17 cellular contexts compared by ENCODE assay signal in the genomic region with DNA sequence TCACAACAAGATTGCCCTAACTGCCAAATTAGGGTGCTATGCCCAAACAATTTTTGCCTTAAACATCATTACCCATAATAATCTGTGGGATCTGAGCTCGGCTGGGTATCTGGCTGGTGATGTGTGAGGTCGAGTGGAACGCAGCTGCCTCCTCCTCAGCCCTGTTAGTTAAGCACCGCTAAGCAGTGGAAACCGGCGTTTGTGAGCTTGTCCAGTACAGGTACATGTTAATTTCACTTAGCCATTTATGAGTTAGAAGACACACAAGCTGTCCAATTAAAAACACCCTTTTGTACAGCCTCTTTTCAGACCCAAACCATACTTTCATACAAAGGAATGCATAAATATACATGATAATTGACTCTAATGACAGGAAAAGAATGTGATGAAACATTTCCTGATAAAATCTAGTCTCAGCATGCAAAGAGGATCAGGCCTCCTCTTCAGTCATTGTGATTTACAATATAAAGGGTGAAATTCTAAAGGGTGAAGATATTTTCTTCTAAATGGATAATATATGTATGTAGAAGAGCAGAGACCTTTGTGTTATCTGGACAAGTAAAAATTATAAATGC.
DNase-seq lines count a peak whose midpoint lies in the region; ATAC-seq and TF ChIP-seq lines count a peak whose summit lies in the region.
"Had no signal": no experiment of that assay in that cellular context is flagged by ENCODE, and none has a peak within 500 bp of the region (broad histone marks: within the 10 kb centered on the region; RNA-seq: fewer than 3 reads in every experiment).

No MANE protein-coding gene starts in this region.

- TF ChIP-seq CTCF in choroid plexus epithelial cell (conservative IDR thresholded peaks at IDR 0.05; ENCODE audit: low read depth, low read length), result no peak
- no peak for TF ChIP-seq CTCF in nephron progenitor cell (IDR thresholded peaks at IDR 0.05)

- H3K4me1 ChIP-seq in ES-I3 (ENCODE audit: insufficient read depth, low read length), result peaks cover 18% of the 10 kb centered on the region; the same call in 1 of the 2 replicates
- H3K4me1 ChIP-seq: upper lobe of left lung had no signal

- H3K9me3 ChIP-seq in ES-I3 (ENCODE audit: control insufficient read depth, insufficient read depth, low read length), result no peaks in the 10 kb centered on the region

- no peak overlapping the region for H3K27ac Mint-ChIP-seq in nephron progenitor cell
- H3K27ac Mint-ChIP-seq: B cell, T-helper 17 cell had no signal

- peaks cover 12% of the 10 kb centered on the region for H3K9me3 Mint-ChIP-seq in nephron progenitor cell

- H3K27me3 Mint-ChIP-seq in nephron progenitor cell (ENCODE audit: low read depth, poor library complexity), result peaks cover 4% of the 10 kb centered on the region
- H3K27me3 Mint-ChIP-seq: B cell, T-helper 17 cell had no signal

- H3K36me3 ChIP-seq in ES-I3 (ENCODE audit: insufficient read depth, low read length), result 0 out of 2 replicates have a peak, but pooled peaks cover 4% of the 10 kb centered on the region
- H3K36me3 ChIP-seq: upper lobe of left lung had no signal

- no peak for ATAC-seq in GM21737 (IDR thresholded peaks at IDR 0.05; ENCODE audit: unreplicated experiment)
- no peak for ATAC-seq in HG03045 (IDR thresholded peaks at IDR 0.05; ENCODE audit: unreplicated experiment)
- ATAC-seq in GM21515 (IDR thresholded peaks at IDR 0.05; ENCODE audit: unreplicated experiment), result no peak
- ATAC-seq: T-helper 17 cell had no signal

- peak; percentile 28 for DNase-seq in NCI-H69 (lab: John Stamatoyannopoulos, UW)
- peak; percentile 9 for DNase-seq in choroid plexus epithelial cell (ENCODE audit: low read depth)
- DNase-seq in nephron progenitor cell, result peak; percentile 32
- DNase-seq in D341Med (ENCODE audit: low spot score), result no peak
- DNase-seq: activated CD4-positive, alpha-beta T cell treated with anti-CD3 and anti-CD28 coated beads, Interleukin-2, amount 50 U/mL, for 4 hours; anterior cingulate cortex; DND-41; foreskin fibroblast; NCI-H226; stimulated activated CD4-positive, alpha-beta T cell treated with anti-CD3 and anti-CD28 coated beads, Interleukin-2, amount 100 ng/mL, for 48 hours; T-helper 17 cell; upper lobe of left lung had no signal

- peaks cover 32% of the 10 kb centered on the region for H3K4me1 Mint-ChIP-seq in nephron progenitor cell
- H3K4me1 Mint-ChIP-seq: B cell, T-helper 17 cell had no signal

- no peaks in the 10 kb centered on the region for H3K36me3 Mint-ChIP-seq in nephron progenitor cell (ENCODE audit: low read depth)

- peak overlapping the region; percentile 83; the same call in 1 of the 2 replicates for H3K9ac ChIP-seq in ES-I3 (ENCODE audit: low read depth, low read length)

- peak overlapping the region; percentile 82 for H3K4me3 Mint-ChIP-seq in nephron progenitor cell
- H3K4me3 Mint-ChIP-seq: B cell, T-helper 17 cell had no signal

- H3K4me3 ChIP-seq in choroid plexus epithelial cell (ENCODE audit: low read depth, low read length), result no peak overlapping the region
- H3K4me3 ChIP-seq: upper lobe of left lung had no signal
